In the genomic region with DNA sequence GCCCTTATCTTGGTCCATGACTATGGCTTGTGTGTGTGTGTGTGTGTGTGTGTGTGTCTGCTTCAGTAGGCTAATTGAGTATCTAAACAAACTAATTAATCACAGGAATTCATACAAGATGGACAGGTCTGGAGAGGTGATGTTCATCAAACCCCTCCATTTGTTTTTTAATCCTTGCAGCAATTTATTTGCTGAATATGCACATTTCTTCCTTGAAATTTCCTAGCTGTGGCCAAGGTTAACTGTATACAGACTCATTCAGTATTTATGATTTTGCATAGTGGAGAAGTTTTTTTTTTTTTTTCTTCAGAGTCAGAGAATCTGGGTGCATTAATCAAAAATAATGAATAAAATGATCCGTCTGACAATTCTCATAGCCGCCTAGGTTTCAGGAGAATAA, we compare ENCODE assay signal across 26 cellular contexts.
DNase-seq lines count a peak whose midpoint lies in the region; ATAC-seq, FAIRE-seq and TF ChIP-seq lines count a peak whose summit lies in the region.
"Had no signal": no experiment of that assay in that cellular context is flagged by ENCODE, and none has a peak within 500 bp of the region (broad histone marks: within the 10 kb centered on the region; RNA-seq: fewer than 3 reads in every experiment).

No MANE protein-coding gene starts in this region.

- H3K9ac ChIP-seq in IMR-90 (ENCODE audit: low read depth, low read length) (no peak overlapping the region), H1 (replicated peaks in 1 of 4; ENCODE audit: extremely low read depth in 1 of 4, low read depth in 3 of 4, low read length in 3 of 4) (no peak overlapping the region)
- H3K9ac ChIP-seq: BLaER1 treated with 17β-estradiol and CSF1 and Interleukin-3, amounts not matched to agents 10 nM and 100 nM had no signal

- H4K91ac ChIP-seq in IMR-90 (ENCODE audit: insufficient read depth, low read depth, low read length) (no peak overlapping the region), H1 (replicated peaks; ENCODE audit: insufficient read length, low read length) (no peak overlapping the region)

- H3K79me2 ChIP-seq in H1 (ENCODE audit: control insufficient read depth in 1 of 2, insufficient read depth in 2 of 2, low read length in 2 of 2): no peaks in the 10 kb centered on the region

- TF ChIP-seq EP300 in A549 (IDR thresholded peaks at IDR 0.05) (no peak), H1 (IDR thresholded peaks at IDR 0.05; ENCODE audit: borderline replicate concordance in 1 of 2, low read depth in 2 of 2, low read length in 2 of 2) (no peak)

- BruUV-seq in IMR-90 (replicated peaks; lab: Mats Ljungman, UMichigan): no TSS peak

- peaks cover 4% of the 10 kb centered on the region for H3K27me3 ChIP-seq in IMR-90 (ENCODE audit: control insufficient read depth, insufficient read depth, low read length)
- H3K27me3 ChIP-seq in H1 (replicated peaks in 1 of 4; ENCODE audit: control insufficient read depth in 3 of 4, extremely low read depth in 1 of 4, insufficient read depth in 3 of 4, low read length in 3 of 4): no peaks in the 10 kb centered on the region
- H3K27me3 ChIP-seq: BLaER1 treated with 17β-estradiol and CSF1 and Interleukin-3, amounts not matched to agents 10 nM and 100 nM had no signal

- in situ Hi-C loops in IMR-90 (cut with MboI; ENCODE audit: low sequenced_read_pairs): no loop called here
- in situ Hi-C loops in GM13976 (cut with MboI; ENCODE audit: low sequenced_read_pairs, unreplicated experiment): no loop called here

- H2BK120ac ChIP-seq in IMR-90 (ENCODE audit: low read depth, low read length) (no peak overlapping the region), H1 (replicated peaks; ENCODE audit: low read depth, low read length) (no peak overlapping the region)

- TF ChIP-seq POLR2A in A549 (IDR thresholded peaks at IDR 0.05; ENCODE audit: low read length): no peak
- TF ChIP-seq POLR2A in IMR-90 (IDR thresholded peaks at IDR 0.05; ENCODE audit: low read depth, low read length): no peak
- TF ChIP-seq POLR2A in H1 (IDR thresholded peaks at IDR 0.05; ENCODE audit: control extremely low read depth in 1 of 2, low read depth in 2 of 2, low read length in 2 of 2): no peak

- H3K23me2 ChIP-seq in H1 (ENCODE audit: low read depth, low read length): 0 out of 2 replicates have a peak, but pooled peaks cover 2% of the 10 kb centered on the region

- no peak overlapping the region for H3K27ac ChIP-seq in A549
- H3K27ac ChIP-seq in IMR-90 (ENCODE audit: insufficient read depth, low read length): no peak overlapping the region
- no peak overlapping the region for H3K27ac ChIP-seq in H1 (ENCODE audit: low read depth, low read length)
- H3K27ac ChIP-seq: BLaER1 treated with 17β-estradiol and CSF1 and Interleukin-3, amounts not matched to agents 10 nM and 100 nM; C4-2B had no signal

- H3K23ac ChIP-seq in IMR-90 (ENCODE audit: low read depth, low read length) (no peak overlapping the region), H1 (ENCODE audit: insufficient read length) (no peak overlapping the region)

- no peak overlapping the region for H3K14ac ChIP-seq in IMR-90 (replicated peaks; ENCODE audit: low read depth, low read length)
- no peak overlapping the region for H3K14ac ChIP-seq in H1 (ENCODE audit: insufficient read length)

- no peak for DNase-seq in A549 (ENCODE audit: low read depth in 1 of 2, low spot score in 1 of 2)
- DNase-seq in IMR-90: no peak
- no peak for DNase-seq in H1 (ENCODE audit: low read depth in 1 of 2, low spot score in 2 of 2)
- DNase-seq in GM13976 (ENCODE audit: low spot score): no peak
- DNase-seq in SHP77 treated with DMSO at 0.1 percent for 48 hours (lab: John Stamatoyannopoulos, UW): no peak
- DNase-seq: 8988T; AML-193; CD4-positive, alpha-beta T cell; CD8-positive, alpha-beta memory T cell; COR-L47; DMS 273 treated with DMSO at 0.1 percent for 48 hours; DMS153; DMS53; DMS79; DND-41; EL; GDM1 had no signal

- no peak overlapping the region for H4K5ac ChIP-seq in IMR-90 (ENCODE audit: low read depth, low read length)
- H4K5ac ChIP-seq in H1 (ENCODE audit: insufficient read length, low read depth, low read length): no peak overlapping the region

- WGBS in A549 (ENCODE audit: missing lambda C conversion rate): 60% methylated on average over 2 of the region's 2 CpGs
- WGBS in IMR-90 (ENCODE audit: extremely low coverage in 2 of 2, insufficient read length in 1 of 2), 2 experiments: no CpG with 5 or more reads among the region's 2 CpGs
- 98% methylated on average over 2 of the region's 2 CpGs; no CpG with 5 or more reads in 1 of the 2 experiments for WGBS in H1 (ENCODE audit: extremely low coverage in 1 of 2, insufficient coverage in 1 of 2, insufficient read length in 1 of 2, insufficient replicate concordance in 2 of 2, low coverage in 1 of 2, low lambda C conversion rate in 2 of 2, missing lambda C conversion rate in 1 of 2), 2 experiments

- H2AK5ac ChIP-seq in IMR-90 (ENCODE audit: low read depth, low read length) (no peak overlapping the region), H1 (ENCODE audit: low read depth, low read length) (0 out of 2 replicates have a peak overlapping the region, but pooled peaks have one; percentile 2)

- TF ChIP-seq CTCF in A549 (IDR thresholded peaks at IDR 0.05) (no peak), IMR-90 (conservative IDR thresholded peaks at IDR 0.05; ENCODE audit: low read depth, low read length) (no peak), H1 (IDR thresholded peaks at IDR 0.05; ENCODE audit: control extremely low read depth in 1 of 3, insufficient read depth in 1 of 3, low read depth in 1 of 3, low read length in 3 of 3) (no peak), GM13976 (IDR thresholded peaks at IDR 0.05; ENCODE audit: borderline replicate concordance, control extremely low read depth, extremely low read depth, insufficient read depth, missing control alignments) (no peak)

- H2BK15ac ChIP-seq in IMR-90 (ENCODE audit: low read depth, low read length): no peak overlapping the region
- no peak overlapping the region for H2BK15ac ChIP-seq in H1 (ENCODE audit: low read length)

- no peak overlapping the region for H2AFZ ChIP-seq in IMR-90 (replicated peaks; ENCODE audit: low read length, poor library complexity)
- no peak overlapping the region for H2AFZ ChIP-seq in H1 (ENCODE audit: low read length)

- peaks cover 3% of the 10 kb centered on the region; the same call in 2 of the 3 replicates for H3K9me3 ChIP-seq in A549
- H3K9me3 ChIP-seq in IMR-90 (ENCODE audit: control insufficient read depth, insufficient read depth, low read length): no peaks in the 10 kb centered on the region
- H3K9me3 ChIP-seq in H1 (ENCODE audit: insufficient read depth in 2 of 2, low read depth in 1 of 2, low read length in 1 of 2): no peaks in the 10 kb centered on the region
- H3K9me3 ChIP-seq: BLaER1 treated with 17β-estradiol and CSF1 and Interleukin-3, amounts not matched to agents 10 nM and 100 nM had no signal

- no peak overlapping the region for H2AK9ac ChIP-seq in IMR-90 (replicated peaks; ENCODE audit: low read depth, low read length, poor library complexity)

- H3K56ac ChIP-seq in IMR-90 (ENCODE audit: extremely low read depth, insufficient read depth, low read length) (no peak overlapping the region), H1 (replicated peaks; ENCODE audit: insufficient read length, low read depth, low read length) (no peak overlapping the region)

- no peaks in the 10 kb centered on the region for H3K36me3 ChIP-seq in IMR-90 (ENCODE audit: control insufficient read depth, insufficient read depth, low read length)
- no peaks in the 10 kb centered on the region for H3K36me3 ChIP-seq in H1 (ENCODE audit: control insufficient read depth in 2 of 4, insufficient read depth in 4 of 4, low read length in 3 of 4)
- H3K36me3 ChIP-seq: BLaER1 treated with 17β-estradiol and CSF1 and Interleukin-3, amounts not matched to agents 10 nM and 100 nM had no signal

- POLR2A ChIA-PET in A549 (lab: Yijun Ruan, JAX): no interaction called here
- POLR2A ChIA-PET in IMR-90 (lab: Charles Lee; ENCODE audit: unreplicated experiment): no interaction called here
- POLR2A ChIA-PET in H1 (lab: Charles Lee; ENCODE audit: partially characterized antibody): no interaction called here

- no peak overlapping the region for H2BK5ac ChIP-seq in IMR-90 (ENCODE audit: low read depth, low read length, poor library complexity, severe bottlenecking)
- H2BK5ac ChIP-seq in H1 (ENCODE audit: low read depth, low read length): no peak overlapping the region

- no peaks in the 10 kb centered on the region for H3K79me1 ChIP-seq in IMR-90 (ENCODE audit: low read depth in 1 of 2, low read length in 2 of 2)
- no peaks in the 10 kb centered on the region for H3K79me1 ChIP-seq in H1 (ENCODE audit: low read depth, low read length)

- no peak overlapping the region for H3K18ac ChIP-seq in IMR-90 (ENCODE audit: low read depth, low read length)
- no peak overlapping the region for H3K18ac ChIP-seq in H1 (ENCODE audit: extremely low read depth, low read length)

- H3K4ac ChIP-seq in IMR-90 (ENCODE audit: low read depth, low read length) (no peak overlapping the region), H1 (replicated peaks; ENCODE audit: insufficient read length, low read depth, low read length) (no peak overlapping the region)

- no peak overlapping the region for H2BK12ac ChIP-seq in H1 (ENCODE audit: low read depth, low read length)

- TF ChIP-seq RAD21 in A549 (conservative IDR thresholded peaks at IDR 0.05 in 1 of 2, IDR thresholded peaks at IDR 0.05 in 1 of 2): no peak
- no peak for TF ChIP-seq RAD21 in IMR-90 (IDR thresholded peaks at IDR 0.05; ENCODE audit: low read length)
- no peak for TF ChIP-seq RAD21 in H1 (IDR thresholded peaks at IDR 0.05 in 1 of 2, conservative IDR thresholded peaks at IDR 0.05 in 1 of 2; ENCODE audit: low read depth in 2 of 2, low read length in 2 of 2)

- intact Hi-C loops in IMR-90 (cut with micrococcal nuclease): no loop called here

- no peaks in the 10 kb centered on the region for H3K4me1 ChIP-seq in A549
- H3K4me1 ChIP-seq in IMR-90 (ENCODE audit: control insufficient read depth, insufficient read depth, low read length): peaks cover 2% of the 10 kb centered on the region; the same call in 1 of the 2 replicates
- H3K4me1 ChIP-seq in H1 (replicated peaks in 1 of 4; ENCODE audit: control insufficient read depth in 3 of 4, insufficient read depth in 4 of 4, low read length in 3 of 4): peaks cover 5 to 38% (median 23%) of the 10 kb centered on the region in 4 experiments; a peak in 6 of 7 replicates
- H3K4me1 ChIP-seq: BLaER1 treated with 17β-estradiol and CSF1 and Interleukin-3, amounts not matched to agents 10 nM and 100 nM had no signal

- H3K9me1 ChIP-seq in IMR-90 (ENCODE audit: insufficient read depth, low read length): no peaks in the 10 kb centered on the region

- CTCF ChIA-PET in A549 (lab: Yijun Ruan, JAX) (interaction anchor here (0.9 kb wide), 1 partner anchor 10 kb away, joined by 4 read pairs; no protein-coding TSS in a partner anchor), IMR-90 (lab: Yijun Ruan, JAX) (no interaction called here), H1 (lab: Charles Lee; ENCODE audit: partially characterized antibody) (no interaction called here)

- no peaks in the 10 kb centered on the region for H4K20me1 ChIP-seq in IMR-90 (ENCODE audit: insufficient read depth, low read length)
- H4K20me1 ChIP-seq in H1 (replicated peaks in 1 of 2; ENCODE audit: control insufficient read depth in 1 of 2, insufficient read depth in 2 of 2, low read length in 2 of 2): no peaks in the 10 kb centered on the region
- H4K20me1 ChIP-seq: BLaER1 treated with 17β-estradiol and CSF1 and Interleukin-3, amounts not matched to agents 10 nM and 100 nM had no signal

- H4K8ac ChIP-seq in IMR-90 (ENCODE audit: low read depth in 2 of 2, low read length in 2 of 2) (no peak overlapping the region), H1 (ENCODE audit: extremely low read depth, insufficient read depth, low read length) (no peak overlapping the region)

- FAIRE-seq in A549 (lab: Jason Lieb, UNC): no peak
- FAIRE-seq in H1 (lab: Jason Lieb, UNC): no peak
- FAIRE-seq in endometrium (lab: Jason Lieb, UNC): peak; percentile 51
- FAIRE-seq: A204.1, GM12878, GM12892, GM19239 had no signal

- H2BK20ac ChIP-seq in IMR-90 (ENCODE audit: low read depth, low read length): no peak overlapping the region
- 0 out of 2 replicates have a peak overlapping the region, but pooled peaks have one; percentile 64 for H2BK20ac ChIP-seq in H1 (ENCODE audit: low read length)

- ATAC-seq in A549 (no peak), IMR-90 (ENCODE audit: low read depth) (no peak), HG02885 (IDR thresholded peaks at IDR 0.05; ENCODE audit: poor library complexity, unreplicated experiment) (no peak), HG03571 (IDR thresholded peaks at IDR 0.05; ENCODE audit: unreplicated experiment) (no peak)
- ATAC-seq: GM12878 had no signal

- H3K4me2 ChIP-seq in A549 (no peak overlapping the region), IMR-90 (ENCODE audit: low read depth, low read length) (no peak overlapping the region), H1 (ENCODE audit: insufficient read depth in 1 of 2, low read depth in 2 of 2, low read length in 2 of 2) (no peak overlapping the region)
- H3K4me2 ChIP-seq: BLaER1 treated with 17β-estradiol and CSF1 and Interleukin-3, amounts not matched to agents 10 nM and 100 nM had no signal

- dilution Hi-C loops in IMR-90 (cut with HindIII; ENCODE audit: low sequenced_read_pairs, unreplicated experiment): no loop called here

- H3K4me3 ChIP-seq in A549 (no peak overlapping the region), IMR-90 (ENCODE audit: insufficient read depth, low read depth, low read length) (no peak overlapping the region), H1 (ENCODE audit: extremely low read depth in 1 of 4, insufficient read depth in 2 of 4, low read depth in 3 of 4, low read length in 4 of 4) (no peak overlapping the region)
- H3K4me3 ChIP-seq: BLaER1 treated with 17β-estradiol and CSF1 and Interleukin-3, amounts not matched to agents 10 nM and 100 nM; GM12878 had no signal
